In genomic region chr4:80336582-80336981, GRCh38 we compare ENCODE assay signal across 8 cellular contexts. TPM values are rescaled to one million over a fixed set of nuclear protein-coding genes. Genes with fewer than 3 reads are reported as not detected.
A peak's percentile ranks its signal among the peaks of the same experiment; 100 is the strongest.
DNase-seq lines count a peak whose midpoint lies in the region; ATAC-seq and TF ChIP-seq lines count a peak whose summit lies in the region.

No MANE protein-coding gene starts in this region.

- H3K4me1 ChIP-seq in ACC112 (ENCODE audit: control insufficient read depth, insufficient read depth, low read length, unreplicated experiment), result peaks cover 3% of the 10 kb centered on the region
- no peaks in the 10 kb centered on the region for H3K4me1 ChIP-seq in PC-3 (ENCODE audit: insufficient read depth, low read length)
- H3K4me1 ChIP-seq in naive thymus-derived CD4-positive, alpha-beta T cell (ENCODE audit: control insufficient read depth in 2 of 2, insufficient read depth in 2 of 2, low read length in 2 of 2), result peaks cover 0 to 11% of the 10 kb centered on the region in 2 donors

- H3K27me3 Mint-ChIP-seq in naive thymus-derived CD4-positive, alpha-beta T cell, result peaks cover 0 to 34% (median 20%) of the 10 kb centered on the region in 5 donors

- H3K27ac ChIP-seq in ACC112 (ENCODE audit: low read depth, low read length) (no peak overlapping the region), PC-3 (ENCODE audit: low read length) (no peak overlapping the region)
- no peak overlapping the region for H3K27ac ChIP-seq in naive thymus-derived CD4-positive, alpha-beta T cell (ENCODE audit: low read depth, low read length)

- intact Hi-C loops in PC-3 (cut with micrococcal nuclease), result no loop called here
- intact Hi-C loops in naive thymus-derived CD4-positive, alpha-beta T cell (cut with micrococcal nuclease), result no loop called here

- H3K27me3 ChIP-seq in ACC112 (ENCODE audit: insufficient read depth, low read length) (no peaks in the 10 kb centered on the region), PC-3 (ENCODE audit: low read length) (no peaks in the 10 kb centered on the region)
- peaks cover 0 to 5% of the 10 kb centered on the region in 2 donors for H3K27me3 ChIP-seq in naive thymus-derived CD4-positive, alpha-beta T cell (ENCODE audit: control insufficient read depth in 2 of 2, insufficient read depth in 2 of 2, low read length in 2 of 2)

- H3F3A ChIP-seq in PC-3 (ENCODE audit: low read length, unreplicated experiment), result no peaks in the 10 kb centered on the region

- POLR2A ChIA-PET in PC-3 (lab: Charles Lee; ENCODE audit: unreplicated experiment), result no interaction called here
- POLR2A ChIA-PET in naive thymus-derived CD4-positive, alpha-beta T cell (lab: Charles Lee), result no interaction called here

- TF ChIP-seq CTCF in PC-3 (conservative IDR thresholded peaks at IDR 0.05; ENCODE audit: low read depth, low read length), result peak; percentile 52
- TF ChIP-seq CTCF in epithelial cell of proximal tubule (conservative IDR thresholded peaks at IDR 0.05; ENCODE audit: low read depth, low read length), result peak; percentile 62

- no peak overlapping the region for H3K9ac ChIP-seq in PC-3 (ENCODE audit: low read length)

- peaks cover 0 to 8% (median under 1%) of the 10 kb centered on the region in 11 donors for H3K9me3 Mint-ChIP-seq in naive thymus-derived CD4-positive, alpha-beta T cell

- H2AFZ ChIP-seq in ACC112 (ENCODE audit: low read length, unreplicated experiment) (no peak overlapping the region), PC-3 (ENCODE audit: low read length) (no peak overlapping the region)

- peak; percentile 63 for DNase-seq in ELR (ENCODE audit: low read depth)
- peak; percentile 49 for DNase-seq in PC-3
- DNase-seq in epithelial cell of proximal tubule (ENCODE audit: low read depth), result no peak
- DNase-seq in naive thymus-derived CD4-positive, alpha-beta T cell, result no peak
- no peak for DNase-seq in activated CD8-positive, alpha-beta memory T cell treated with anti-CD3 and anti-CD28 coated beads for 24 hours
- DNase-seq in activated effector memory CD4-positive, alpha-beta T cell treated with Interleukin-2 at 50 U/mL for 16 hours, result no peak
- DNase-seq in activated naive CD4-positive, alpha-beta T cell treated with Interleukin-2 at 50 U/mL for 16 hours, result no peak

- H3K4me3 ChIP-seq in ACC112 (ENCODE audit: low read depth, low read length), result peak overlapping the region; percentile 94
- no peak overlapping the region for H3K4me3 ChIP-seq in PC-3 (ENCODE audit: low read length)
- peak overlapping the region; percentile 84 for H3K4me3 ChIP-seq in epithelial cell of proximal tubule (ENCODE audit: low read depth, low read length)
- no peak overlapping the region for H3K4me3 ChIP-seq in naive thymus-derived CD4-positive, alpha-beta T cell (ENCODE audit: low read length)

- H3K36me3 Mint-ChIP-seq in naive thymus-derived CD4-positive, alpha-beta T cell, result peaks cover 0 to 4% (median 0%) of the 10 kb centered on the region in 5 donors

- H3K36me3 ChIP-seq in ACC112 (ENCODE audit: insufficient read depth, low read length), result no peaks in the 10 kb centered on the region
- H3K36me3 ChIP-seq in PC-3 (ENCODE audit: low read depth, low read length), result no peaks in the 10 kb centered on the region
- H3K36me3 ChIP-seq in naive thymus-derived CD4-positive, alpha-beta T cell (ENCODE audit: control insufficient read depth in 2 of 3, insufficient read depth in 3 of 3, low read length in 3 of 3), result no peaks in the 10 kb centered on the region

- peak overlapping the region in 1 of 9 donors; percentile 42 for H3K27ac Mint-ChIP-seq in naive thymus-derived CD4-positive, alpha-beta T cell

- no peaks in the 10 kb centered on the region for H3K79me2 ChIP-seq in ACC112 (ENCODE audit: control insufficient read depth, insufficient read depth, low read length, unreplicated experiment)
- H3K79me2 ChIP-seq in PC-3 (ENCODE audit: low read length), result no peaks in the 10 kb centered on the region

- no peak overlapping the region for H3K4me2 ChIP-seq in PC-3 (ENCODE audit: low read length)

- no TSS peak for BruUV-seq in PC-3 (replicated peaks; lab: Mats Ljungman, UMichigan)

- H3K4me1 Mint-ChIP-seq in naive thymus-derived CD4-positive, alpha-beta T cell, result peaks cover 0 to 16% (median 9%) of the 10 kb centered on the region in 7 donors

- ATAC-seq in PC-3, result no peak; the same call in 1 of the 2 replicates
- no peak for ATAC-seq in naive thymus-derived CD4-positive, alpha-beta T cell

- H3K9me3 ChIP-seq in PC-3 (ENCODE audit: low read length), result no peaks in the 10 kb centered on the region
- H3K9me3 ChIP-seq in naive thymus-derived CD4-positive, alpha-beta T cell (ENCODE audit: control insufficient read depth in 2 of 3, low read length in 3 of 3), result no peaks in the 10 kb centered on the region

- CTCF ChIA-PET in PC-3 (lab: Charles Lee), result interaction anchor here (0.6 kb wide), 1 partner anchor 116 kb away, joined by 3 read pairs; no protein-coding TSS in a partner anchor
- CTCF ChIA-PET in naive thymus-derived CD4-positive, alpha-beta T cell (lab: Charles Lee), result interaction anchor here (0.6 kb wide), 1 partner anchor 1188 kb away, joined by 3 read pairs; no protein-coding TSS in a partner anchor

- H3K9me2 ChIP-seq in PC-3 (replicated peaks; ENCODE audit: low read length), result no peaks in the 10 kb centered on the region

- no peaks in the 10 kb centered on the region for H4K20me1 ChIP-seq in PC-3 (ENCODE audit: low read length)

- H3K4me3 Mint-ChIP-seq in naive thymus-derived CD4-positive, alpha-beta T cell, result peak overlapping the region; percentile 85 to 94 (median 88)

RNA-seq across cellular contexts. Expression of gene CFAP299, which starts 1.1 kb away (rescaled TPM):
- not detected in 2 replicates for total RNA-seq in PC-3 (2014; rRNA removed)
- total RNA-seq in epithelial cell of proximal tubule, result not detected in 2 replicates
- total RNA-seq in naive thymus-derived CD4-positive, alpha-beta T cell, result not detected
- not detected for polyA plus RNA-seq in naive thymus-derived CD4-positive, alpha-beta T cell

Comparison
In these comparisons a context has a peak if more than half of its experiments do, and no peak if none do; other contexts are left out.
1. H3K4me3 ChIP-seq: peak in ACC112 (single experiment) and epithelial cell of proximal tubule (single experiment); none in PC-3 (single experiment) and naive thymus-derived CD4-positive, alpha-beta T cell (single experiment).
2. DNase-seq: peak in ELR (single experiment) and PC-3 (single experiment); none in epithelial cell of proximal tubule (single experiment), naive thymus-derived CD4-positive, alpha-beta T cell (0 of 9), activated CD8-positive, alpha-beta memory T cell treated with anti-CD3 and anti-CD28 coated beads for 24 hours (single experiment), activated effector memory CD4-positive, alpha-beta T cell treated with Interleukin-2 at 50 U/mL for 16 hours (single experiment) and activated naive CD4-positive, alpha-beta T cell treated with Interleukin-2 at 50 U/mL for 16 hours (single experiment).